In genomic region chr15:24986653-24987052, GRCh38 we compare ENCODE assay signal across 37 cellular contexts. TPM values are rescaled to one million over a fixed set of nuclear protein-coding genes. Genes with fewer than 3 reads are reported as not detected.
"Had no signal": no experiment of that assay in that cellular context is flagged by ENCODE, and none has a peak within 500 bp of the region (broad histone marks: within the 10 kb centered on the region; RNA-seq: fewer than 3 reads in every experiment).

No MANE protein-coding gene starts in this region.

- H3K27me3 Mint-ChIP-seq: activated CD4-positive, alpha-beta memory T cell treated with anti-CD3 and anti-CD28 coated beads, Interleukin-2, amount 10 ng/mL, durations not matched to agents 7 days and 5 days; activated CD4-positive, alpha-beta T cell treated with anti-CD3 and anti-CD28 coated beads for 36 hours; activated CD4-positive, alpha-beta T cell treated with anti-CD3 and anti-CD28 coated beads, Interleukin-2, amount 10 ng/mL, durations not matched to agents 7 days and 5 days; activated CD8-positive, alpha-beta memory T cell treated with anti-CD3 and anti-CD28 coated beads, Interleukin-2, amount 10 ng/mL, durations not matched to agents 7 days and 5 days; activated naive CD4-positive, alpha-beta T cell treated with anti-CD3 and anti-CD28 coated beads, Interleukin-2, amount 10 ng/mL, durations not matched to agents 7 days and 5 days; activated naive CD4-positive, alpha-beta T cell treated with anti-CD3 and anti-CD28 coated beads, Interleukin-2, amount 50 U/mL, for 24 hours; activated naive CD8-positive, alpha-beta T cell; activated naive CD8-positive, alpha-beta T cell treated with anti-CD3 and anti-CD28 coated beads, Interleukin-2, amount 10 ng/mL, durations not matched to agents 7 days and 5 days; activated naive CD8-positive, alpha-beta T cell treated with anti-CD3 and anti-CD28 coated beads, Interleukin-2, amount 50 U/mL, for 24 hours; activated T-cell treated with anti-CD3 and anti-CD28 coated beads, Interleukin-2, amount 50 U/mL, for 24 hours; brain; central memory CD8-positive, alpha-beta T cell had no signal

- H3K27ac ChIP-seq: ascending aorta, cardiac muscle cell, VCaP had no signal

- H3K4me3 ChIP-seq: ascending aorta, cardiac muscle cell had no signal

- H3K27me3 ChIP-seq: ascending aorta, cardiac muscle cell had no signal

- ATAC-seq: activated CD4-positive, alpha-beta T cell treated with anti-CD3 and anti-CD28 coated beads for 36 hours; activated CD4-positive, CD25-positive, alpha-beta regulatory T cell treated with anti-CD3 and anti-CD28 coated beads, Interleukin-2, amount 50 U/mL, for 24 hours; activated CD8-positive, alpha-beta memory T cell treated with anti-CD3 and anti-CD28 coated beads, Interleukin-2, amount 10 ng/mL, durations not matched to agents 7 days and 5 days; activated CD8-positive, alpha-beta T cell treated with anti-CD3 and anti-CD28 coated beads, Interleukin-2, amount 10 ng/mL, durations not matched to agents 7 days and 5 days; activated naive CD8-positive, alpha-beta T cell treated with anti-CD3 and anti-CD28 coated beads, Interleukin-2, amount 50 U/mL, for 24 hours had no signal

- DNase-seq: activated CD4-positive, alpha-beta memory T cell treated with anti-CD3 and anti-CD28 coated beads, Interleukin-2, amount 10 ng/mL, durations not matched to agents 7 days and 5 days; activated CD4-positive, alpha-beta T cell treated with anti-CD3 and anti-CD28 coated beads for 1 hour; activated CD4-positive, alpha-beta T cell treated with anti-CD3 and anti-CD28 coated beads for 36 hours; activated CD4-positive, alpha-beta T cell treated with anti-CD3 and anti-CD28 coated beads for 48 hours; activated CD4-positive, alpha-beta T cell treated with anti-CD3 and anti-CD28 coated beads, Interleukin-2, amount 10 ng/mL, durations not matched to agents 7 days and 5 days; activated CD4-positive, alpha-beta T cell treated with anti-CD3 and anti-CD28 coated beads, Interleukin-2, amount 50 U/mL, for 48 hours; activated CD4-positive, CD25-positive, alpha-beta regulatory T cell; activated CD8-positive, alpha-beta memory T cell treated with anti-CD3 and anti-CD28 coated beads for 24 hours; activated CD8-positive, alpha-beta memory T cell treated with anti-CD3 and anti-CD28 coated beads, Interleukin-2, amount 10 ng/mL, durations not matched to agents 7 days and 5 days; activated CD8-positive, alpha-beta memory T cell treated with anti-CD3 and anti-CD28 coated beads, Interleukin-2, amount 50 U/mL, for 48 hours; activated CD8-positive, alpha-beta T cell treated with anti-CD3 and anti-CD28 coated beads, Interleukin-2, amount 10 ng/mL, durations not matched to agents 7 days and 5 days; activated effector memory CD4-positive, alpha-beta T cell treated with Interleukin-2 at 50 U/mL for 16 hours; activated gamma-delta T cell; activated naive CD4-positive, alpha-beta T cell treated with anti-CD3 and anti-CD28 coated beads, Interleukin-2, amount 10 ng/mL, durations not matched to agents 7 days and 5 days; activated naive CD4-positive, alpha-beta T cell treated with Interleukin-2 at 50 U/mL for 16 hours; activated naive CD8-positive, alpha-beta T cell treated with anti-CD3 and anti-CD28 coated beads, Interleukin-2, amount 10 ng/mL, durations not matched to agents 7 days and 5 days; activated naive CD8-positive, alpha-beta T cell treated with anti-CD3 and anti-CD28 coated beads, Interleukin-2, amount 50 U/mL, for 24 hours; activated T-cell treated with anti-CD3 and anti-CD28 coated beads, Interleukin-2, amount 50 U/mL, for 24 hours; activated T-cell treated with anti-CD3 and anti-CD28 coated beads, Interleukin-2, amount 50 U/mL, for 48 hours; amygdala; anterior cingulate cortex; caudate nucleus; cerebellar nuclear complex; T-helper 1 cell; T-helper 2 cell; T-helper 9 cell had no signal

- H3K4me1 ChIP-seq: ascending aorta had no signal

- H3K4me1 Mint-ChIP-seq: activated CD4-positive, alpha-beta memory T cell treated with anti-CD3 and anti-CD28 coated beads, Interleukin-2, amount 10 ng/mL, durations not matched to agents 7 days and 5 days; activated CD4-positive, alpha-beta T cell treated with anti-CD3 and anti-CD28 coated beads for 36 hours; activated CD4-positive, alpha-beta T cell treated with anti-CD3 and anti-CD28 coated beads, Interleukin-2, amount 10 ng/mL, durations not matched to agents 7 days and 5 days; activated CD8-positive, alpha-beta memory T cell treated with anti-CD3 and anti-CD28 coated beads, Interleukin-2, amount 10 ng/mL, durations not matched to agents 7 days and 5 days; activated naive CD4-positive, alpha-beta T cell treated with anti-CD3 and anti-CD28 coated beads, Interleukin-2, amount 10 ng/mL, durations not matched to agents 7 days and 5 days; activated naive CD4-positive, alpha-beta T cell treated with anti-CD3 and anti-CD28 coated beads, Interleukin-2, amount 50 U/mL, for 24 hours; activated naive CD8-positive, alpha-beta T cell treated with anti-CD3 and anti-CD28 coated beads, Interleukin-2, amount 10 ng/mL, durations not matched to agents 7 days and 5 days; activated naive CD8-positive, alpha-beta T cell treated with anti-CD3 and anti-CD28 coated beads, Interleukin-2, amount 50 U/mL, for 24 hours had no signal

- H3K27ac Mint-ChIP-seq: activated CD4-positive, alpha-beta memory T cell treated with anti-CD3 and anti-CD28 coated beads, Interleukin-2, amount 10 ng/mL, durations not matched to agents 7 days and 5 days; activated CD4-positive, alpha-beta T cell treated with anti-CD3 and anti-CD28 coated beads for 36 hours; activated CD4-positive, alpha-beta T cell treated with anti-CD3 and anti-CD28 coated beads, Interleukin-2, amount 10 ng/mL, durations not matched to agents 7 days and 5 days; activated CD8-positive, alpha-beta memory T cell treated with anti-CD3 and anti-CD28 coated beads, Interleukin-2, amount 10 ng/mL, durations not matched to agents 7 days and 5 days; activated CD8-positive, alpha-beta T cell treated with anti-CD3 and anti-CD28 coated beads, Interleukin-2, amount 10 ng/mL, durations not matched to agents 7 days and 5 days; activated naive CD4-positive, alpha-beta T cell treated with anti-CD3 and anti-CD28 coated beads, Interleukin-2, amount 10 ng/mL, durations not matched to agents 7 days and 5 days; activated naive CD4-positive, alpha-beta T cell treated with anti-CD3 and anti-CD28 coated beads, Interleukin-2, amount 50 U/mL, for 24 hours; activated naive CD8-positive, alpha-beta T cell; activated naive CD8-positive, alpha-beta T cell treated with anti-CD3 and anti-CD28 coated beads, Interleukin-2, amount 10 ng/mL, durations not matched to agents 7 days and 5 days; activated naive CD8-positive, alpha-beta T cell treated with anti-CD3 and anti-CD28 coated beads, Interleukin-2, amount 50 U/mL, for 24 hours; activated T-cell treated with anti-CD3 and anti-CD28 coated beads, Interleukin-2, amount 50 U/mL, for 24 hours; activated T-helper 2 cell treated with anti-CD3 and anti-CD28 coated beads, Interferon-gamma antibody, Interleukin-2, Interleukin-4, amounts not matched to agents 10 μg/mL and 5 μg/mL and 100 μg/mL, durations not matched to agents 14 hours and 24 hours and 36 hours; T-helper 1 cell treated with Interleukin-12 subunit alpha and Interleukin-12 subunit beta and Interleukin-4 antibody, amounts not matched to agents 30 μg/mL and 1 μg/mL, for 36 hours; T-helper 2 cell treated with Interferon-gamma antibody and Interleukin-4, amounts not matched to agents 5 μg/mL and 100 μg/mL, for 36 hours had no signal

- H3K4me3 Mint-ChIP-seq: activated CD4-positive, alpha-beta memory T cell treated with anti-CD3 and anti-CD28 coated beads, Interleukin-2, amount 10 ng/mL, durations not matched to agents 7 days and 5 days; activated CD4-positive, alpha-beta T cell treated with anti-CD3 and anti-CD28 coated beads for 36 hours; activated CD4-positive, alpha-beta T cell treated with anti-CD3 and anti-CD28 coated beads, Interleukin-2, amount 10 ng/mL, durations not matched to agents 7 days and 5 days; activated CD8-positive, alpha-beta memory T cell treated with anti-CD3 and anti-CD28 coated beads, Interleukin-2, amount 10 ng/mL, durations not matched to agents 7 days and 5 days; activated CD8-positive, alpha-beta T cell treated with anti-CD3 and anti-CD28 coated beads, Interleukin-2, amount 10 ng/mL, durations not matched to agents 7 days and 5 days; activated naive CD4-positive, alpha-beta T cell treated with anti-CD3 and anti-CD28 coated beads, Interleukin-2, amount 10 ng/mL, durations not matched to agents 7 days and 5 days; activated naive CD4-positive, alpha-beta T cell treated with anti-CD3 and anti-CD28 coated beads, Interleukin-2, amount 50 U/mL, for 24 hours; activated naive CD8-positive, alpha-beta T cell; activated naive CD8-positive, alpha-beta T cell treated with anti-CD3 and anti-CD28 coated beads, Interleukin-2, amount 10 ng/mL, durations not matched to agents 7 days and 5 days; activated naive CD8-positive, alpha-beta T cell treated with anti-CD3 and anti-CD28 coated beads, Interleukin-2, amount 50 U/mL, for 24 hours; activated T-cell treated with anti-CD3 and anti-CD28 coated beads, Interleukin-2, amount 50 U/mL, for 24 hours; brain; central memory CD8-positive, alpha-beta T cell; T-helper 1 cell treated with Interleukin-12 subunit alpha and Interleukin-12 subunit beta and Interleukin-4 antibody, amounts not matched to agents 30 μg/mL and 1 μg/mL, for 36 hours; T-helper 2 cell treated with Interferon-gamma antibody and Interleukin-4, amounts not matched to agents 5 μg/mL and 100 μg/mL, for 36 hours had no signal

RNA-seq across cellular contexts. Expression of gene SNURF, which starts 31.9 kb away (rescaled TPM):
- total RNA-seq: ascending aorta had no signal
